18 cellular contexts compared by ENCODE assay signal in genomic region chr6:5325173-5325572, GRCh38.
DNase-seq lines count a peak whose midpoint lies in the region; ATAC-seq, FAIRE-seq and TF ChIP-seq lines count a peak whose summit lies in the region.
"Had no signal": no experiment of that assay in that cellular context is flagged by ENCODE, and none has a peak within 500 bp of the region (broad histone marks: within the 10 kb centered on the region; RNA-seq: fewer than 3 reads in every experiment).

No MANE protein-coding gene starts in this region.

- intact Hi-C loops in activated naive CD4-positive, alpha-beta T cell treated with anti-CD3 and anti-CD28 coated beads for 36 hours (cut with micrococcal nuclease), result no loop called here

- H3K4me3 Mint-ChIP-seq in activated naive CD4-positive, alpha-beta T cell treated with anti-CD3 and anti-CD28 coated beads for 36 hours, result no peak overlapping the region
- H3K4me3 Mint-ChIP-seq: activated naive CD8-positive, alpha-beta T cell; CD14-positive monocyte had no signal

- H3K4me3 ChIP-seq in Loucy (ENCODE audit: low read length, poor library complexity, severe bottlenecking), result no peak overlapping the region
- H3K4me3 ChIP-seq in epithelial cell of proximal tubule (ENCODE audit: low read depth, low read length), result no peak overlapping the region
- H3K4me3 ChIP-seq in small intestine (ENCODE audit: low read depth in 1 of 2, low read length in 2 of 2), result no peak overlapping the region
- H3K4me3 ChIP-seq: GM12878, transverse colon had no signal

- FAIRE-seq in small intestine (lab: Jason Lieb, UNC), result no peak
- FAIRE-seq: endometrium, GM12878 had no signal

- H3K9me3 Mint-ChIP-seq in activated naive CD4-positive, alpha-beta T cell treated with anti-CD3 and anti-CD28 coated beads for 36 hours, result no peaks in the 10 kb centered on the region

- H3K9me2 ChIP-seq in Loucy (replicated peaks; ENCODE audit: low read depth, low read length), result no peaks in the 10 kb centered on the region

- no peaks in the 10 kb centered on the region for H3K27me3 Mint-ChIP-seq in activated naive CD4-positive, alpha-beta T cell treated with anti-CD3 and anti-CD28 coated beads for 36 hours (ENCODE audit: low read depth)
- H3K27me3 Mint-ChIP-seq: activated naive CD8-positive, alpha-beta T cell had no signal

- no peak overlapping the region for H3K27ac ChIP-seq in small intestine (ENCODE audit: low read depth in 1 of 2, low read length in 1 of 2)
- H3K27ac ChIP-seq: transverse colon had no signal

- H3K4me1 ChIP-seq in Loucy (ENCODE audit: insufficient read depth, low read length, poor library complexity, severe bottlenecking) (no peaks in the 10 kb centered on the region), small intestine (ENCODE audit: control insufficient read depth in 2 of 2, insufficient read depth in 1 of 2, low read depth in 1 of 2, low read length in 1 of 2) (peaks cover 0 to 2% of the 10 kb centered on the region in 2 donors)

- H3K36me3 Mint-ChIP-seq in activated naive CD4-positive, alpha-beta T cell treated with anti-CD3 and anti-CD28 coated beads for 36 hours (ENCODE audit: low read depth), result peaks cover 8% of the 10 kb centered on the region

- H2AFZ ChIP-seq in Loucy (ENCODE audit: low read length), result no peak overlapping the region

- H4K20me1 ChIP-seq in Loucy (ENCODE audit: insufficient read depth, low read length, poor library complexity, severe bottlenecking), result no peaks in the 10 kb centered on the region

- ATAC-seq in GM21529 (IDR thresholded peaks at IDR 0.05; ENCODE audit: unreplicated experiment), result no peak
- ATAC-seq: GM12878 had no signal

- H3F3A ChIP-seq in Loucy (ENCODE audit: low read depth), result no peaks in the 10 kb centered on the region

- no peak overlapping the region for H3K9ac ChIP-seq in Loucy (ENCODE audit: low read depth, low read length, poor library complexity, severe bottlenecking)

- no peak overlapping the region for H3K4me2 ChIP-seq in Loucy (ENCODE audit: low read depth, low read length, poor library complexity, severe bottlenecking)

- peak; percentile 27 for TF ChIP-seq CTCF in Loucy (conservative IDR thresholded peaks at IDR 0.05; ENCODE audit: low read length)
- TF ChIP-seq CTCF in epithelial cell of proximal tubule (conservative IDR thresholded peaks at IDR 0.05; ENCODE audit: low read depth, low read length), result peak; percentile 57

- H3K79me2 ChIP-seq in Loucy (ENCODE audit: insufficient read depth, low read length), result no peaks in the 10 kb centered on the region

- H3K36me3 ChIP-seq in Loucy (ENCODE audit: insufficient read depth, low read length) (no peaks in the 10 kb centered on the region), small intestine (ENCODE audit: control insufficient read depth in 2 of 2, insufficient read depth in 2 of 2, low read length in 2 of 2) (no peaks in the 10 kb centered on the region)

- H3K27me3 ChIP-seq in Loucy (ENCODE audit: insufficient read depth, low read length, poor library complexity, severe bottlenecking) (no peaks in the 10 kb centered on the region), small intestine (ENCODE audit: control insufficient read depth in 2 of 2, insufficient read depth in 2 of 2, low read length in 2 of 2) (no peaks in the 10 kb centered on the region)
- H3K27me3 ChIP-seq: transverse colon had no signal

- CTCF ChIA-PET in activated naive CD4-positive, alpha-beta T cell treated with anti-CD3 and anti-CD28 coated beads for 36 hours (lab: Charles Lee), result no interaction called here

- no peaks in the 10 kb centered on the region for H3K9me3 ChIP-seq in Loucy (ENCODE audit: insufficient read depth, low read depth, low read length)
- H3K9me3 ChIP-seq in small intestine (ENCODE audit: control insufficient read depth, low read depth), result no peaks in the 10 kb centered on the region

- H3K4me1 Mint-ChIP-seq in activated naive CD4-positive, alpha-beta T cell treated with anti-CD3 and anti-CD28 coated beads for 36 hours (ENCODE audit: low read depth), result peaks cover 7% of the 10 kb centered on the region

- DNase-seq in NCI-H1105 treated with DMSO at 0.1 percent for 48 hours (lab: John Stamatoyannopoulos, UW) (peak; percentile 40), NCI-H1105 (lab: John Stamatoyannopoulos, UW) (no peak), epithelial cell of proximal tubule (ENCODE audit: low read depth) (no peak), pons (ENCODE audit: low spot score) (peak; percentile 84), small intestine (no peak)
- DNase-seq in activated naive CD4-positive, alpha-beta T cell treated with anti-CD3 and anti-CD28 coated beads for 36 hours, result no peak
- DNase-seq: 8988T; activated CD4-positive, alpha-beta T cell treated with anti-CD3 and anti-CD28 coated beads for 1 hour; activated T-cell treated with anti-CD3 and anti-CD28 coated beads, Interleukin-2, amount 50 U/mL, for 1 hour; H7; T-helper 2 cell; transverse colon had no signal

- WGBS in small intestine, 3 donors, result 95 to 97% (median 96%) methylated on average over 3 of the region's 3 CpGs

- no peak overlapping the region for H3K27ac Mint-ChIP-seq in activated naive CD4-positive, alpha-beta T cell treated with anti-CD3 and anti-CD28 coated beads for 36 hours
- H3K27ac Mint-ChIP-seq: activated naive CD8-positive, alpha-beta T cell; CD14-positive monocyte had no signal

Comparison
In these comparisons a context has a peak if more than half of its experiments do, and no peak if none do; other contexts are left out.
1. DNase-seq: peak in NCI-H1105 treated with DMSO at 0.1 percent for 48 hours (single experiment) and pons (single experiment); none in NCI-H1105 (single experiment), epithelial cell of proximal tubule (single experiment), small intestine (single experiment) and activated naive CD4-positive, alpha-beta T cell treated with anti-CD3 and anti-CD28 coated beads for 36 hours (single experiment).